In the genomic region with DNA sequence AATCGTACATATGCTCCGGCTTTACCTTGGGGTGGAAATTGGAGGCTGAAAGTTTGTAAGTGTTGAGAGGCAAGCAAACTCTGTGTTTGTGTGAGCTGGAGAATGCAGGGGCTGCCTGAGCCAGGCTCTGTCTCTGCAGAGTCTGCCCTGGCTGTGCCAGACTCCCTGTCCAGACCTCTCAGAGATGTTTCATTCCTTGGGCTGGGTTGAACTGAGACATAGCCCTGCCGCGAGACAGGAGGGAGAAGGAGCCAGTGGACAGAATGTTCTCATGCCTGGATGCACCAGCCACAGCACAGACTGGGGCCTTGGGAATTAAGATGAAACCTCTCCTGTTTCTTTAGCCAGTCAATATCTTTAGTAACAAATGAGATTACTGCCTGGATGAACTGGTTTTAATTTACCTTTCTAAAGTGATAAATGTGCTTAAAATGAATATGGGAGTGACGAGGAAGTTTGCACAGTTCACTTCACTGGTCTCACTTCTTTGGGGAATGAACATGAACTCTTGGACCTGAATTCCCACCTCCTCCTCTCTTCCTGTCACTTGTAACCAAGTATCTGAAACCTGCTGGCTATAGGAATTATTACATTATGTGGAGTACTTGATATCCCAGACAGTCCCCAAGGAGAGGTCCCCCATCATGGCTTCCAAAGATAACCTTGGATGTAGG, we compare ENCODE assay signal across 8 cellular contexts. TPM values are rescaled to one million over a fixed set of nuclear protein-coding genes. Genes with fewer than 3 reads are reported as not detected.
DNase-seq lines count a peak whose midpoint lies in the region; ATAC-seq and TF ChIP-seq lines count a peak whose summit lies in the region.

No MANE protein-coding gene starts in this region.

- peak overlapping the region in 3 of 4 donors; percentile 43 to 80 (median 78) for H3K4me3 Mint-ChIP-seq in CD4-positive, CD25-positive, alpha-beta regulatory T cell
- no peak overlapping the region for H3K4me3 Mint-ChIP-seq in T-helper 17 cell

- H3K36me3 ChIP-seq in CD4-positive, CD25-positive, alpha-beta regulatory T cell (ENCODE audit: control insufficient read depth, insufficient read depth, low read length), result no peaks in the 10 kb centered on the region
- no peaks in the 10 kb centered on the region for H3K36me3 ChIP-seq in cardiac muscle cell

- peaks cover 24% of the 10 kb centered on the region for H3K36me3 Mint-ChIP-seq in CD4-positive, CD25-positive, alpha-beta regulatory T cell
- no peaks in the 10 kb centered on the region for H3K36me3 Mint-ChIP-seq in T-helper 17 cell (ENCODE audit: low read depth)

- peak overlapping the region; percentile 62 for H3K4me3 ChIP-seq in CD4-positive, CD25-positive, alpha-beta regulatory T cell (ENCODE audit: low read depth, low read length)
- H3K4me3 ChIP-seq in cardiac muscle cell, result no peak overlapping the region

- peaks cover 81% of the 10 kb centered on the region for H3K4me1 ChIP-seq in CD4-positive, CD25-positive, alpha-beta regulatory T cell (ENCODE audit: control insufficient read depth, insufficient read depth, low read length, poor library complexity, severe bottlenecking)
- H3K4me1 ChIP-seq in cardiac muscle cell (ENCODE audit: low read depth), result peaks cover 82% of the 10 kb centered on the region

- peaks cover 49 to 95% (median 79%) of the 10 kb centered on the region in 4 donors for H3K4me1 Mint-ChIP-seq in CD4-positive, CD25-positive, alpha-beta regulatory T cell
- peaks cover 59% of the 10 kb centered on the region for H3K4me1 Mint-ChIP-seq in T-helper 17 cell

- no peaks in the 10 kb centered on the region for H3K9me3 ChIP-seq in CD4-positive, CD25-positive, alpha-beta regulatory T cell (ENCODE audit: control insufficient read depth in 2 of 2, low read length in 2 of 2)
- no peaks in the 10 kb centered on the region for H3K9me3 ChIP-seq in T-helper 17 cell (ENCODE audit: control insufficient read depth, low read length, poor library complexity, severe bottlenecking)
- H3K9me3 ChIP-seq in cardiac muscle cell (ENCODE audit: low read depth), result no peaks in the 10 kb centered on the region

- H3K27me3 ChIP-seq in CD4-positive, CD25-positive, alpha-beta regulatory T cell (ENCODE audit: control insufficient read depth, insufficient read depth, low read length), result no peaks in the 10 kb centered on the region
- no peaks in the 10 kb centered on the region for H3K27me3 ChIP-seq in cardiac muscle cell

- no peak for TF ChIP-seq CTCF in cardiac muscle cell (IDR thresholded peaks at IDR 0.05; ENCODE audit: low read depth, low read length)

- peak overlapping the region; percentile 85 to 94 (median 89) for H3K27ac Mint-ChIP-seq in CD4-positive, CD25-positive, alpha-beta regulatory T cell
- peak overlapping the region; percentile 75 for H3K27ac Mint-ChIP-seq in T-helper 17 cell

- H3K27me3 Mint-ChIP-seq in CD4-positive, CD25-positive, alpha-beta regulatory T cell, result no peaks in the 10 kb centered on the region
- no peaks in the 10 kb centered on the region for H3K27me3 Mint-ChIP-seq in T-helper 17 cell

- H3K9me3 Mint-ChIP-seq in CD4-positive, CD25-positive, alpha-beta regulatory T cell, result no peaks in the 10 kb centered on the region

- peak overlapping the region; percentile 47 for H3K27ac ChIP-seq in CD4-positive, CD25-positive, alpha-beta regulatory T cell (ENCODE audit: insufficient read depth, low read length, poor library complexity, severe bottlenecking)
- H3K27ac ChIP-seq in cardiac muscle cell, result peak overlapping the region; percentile 97

- no peak for DNase-seq in CD4-positive, CD25-positive, alpha-beta regulatory T cell
- DNase-seq in T-helper 17 cell (no peak), cardiac muscle cell (ENCODE audit: low read depth in 1 of 2, low spot score in 1 of 2) (no peak), posterior vena cava (ENCODE audit: low spot score) (peak; percentile 90), activated gamma-delta T cell (lab: John Stamatoyannopoulos, UW) (no peak), HPDE6-E6E7 (ENCODE audit: extremely low spot score) (no peak)

- ATAC-seq in CD4-positive, CD25-positive, alpha-beta regulatory T cell (ENCODE audit: low read depth in 2 of 2), result no peak
- no peak for ATAC-seq in T-helper 17 cell
- ATAC-seq in HG03520 (IDR thresholded peaks at IDR 0.05; ENCODE audit: unreplicated experiment), result no peak
- no peak for ATAC-seq in GM21360 (IDR thresholded peaks at IDR 0.05; ENCODE audit: unreplicated experiment)

- intact Hi-C loops in posterior vena cava (cut with DNase I), result loop anchor here (5.0 kb wide), 1 partner anchor 39 kb away; a partner anchor contains a TSS

RNA-seq across cellular contexts. Expression of a gene that starts 40.1 kb away (rescaled TPM):
- total RNA-seq in CD4-positive, CD25-positive, alpha-beta regulatory T cell, result 64.3 TPM
- polyA plus RNA-seq in CD4-positive, CD25-positive, alpha-beta regulatory T cell, result 10 to 100 TPM; 35.7 to 45.7 (median 41.2) TPM
- total RNA-seq in T-helper 17 cell (10 to 100 TPM; 23.6 to 44.0 TPM), cardiac muscle cell (48.7 and 80.7 TPM in 2 replicates), posterior vena cava (10 to 100 TPM; 25.8 to 40.3 TPM)
- polyA plus RNA-seq in cardiac muscle cell, result 79.3 and 95.5 TPM in 2 replicates
